Comparison of ENCODE assay signal across 8 cellular contexts in genomic region chr4:83639849-83640493, GRCh38.
DNase-seq lines count a peak whose midpoint lies in the region; ATAC-seq, FAIRE-seq and TF ChIP-seq lines count a peak whose summit lies in the region.

No MANE protein-coding gene starts in this region.

- TF ChIP-seq CTCF in osteocyte (IDR thresholded peaks at IDR 0.05), result peak; percentile 84

- no peaks in the 10 kb centered on the region for H3K36me3 Mint-ChIP-seq in osteocyte (ENCODE audit: unreplicated experiment)

- no peak overlapping the region for H3K27ac Mint-ChIP-seq in osteocyte (ENCODE audit: unreplicated experiment)

- H3K4me3 Mint-ChIP-seq in osteocyte (ENCODE audit: unreplicated experiment), result no peak overlapping the region

- no peak for ATAC-seq in GM21367 (IDR thresholded peaks at IDR 0.05; ENCODE audit: unreplicated experiment)

- DNase-seq in COLO668 (lab: John Stamatoyannopoulos, UW; ENCODE audit: unreplicated experiment) (peak; percentile 47), GM19240 (ENCODE audit: insufficient read length, low spot score) (peak; percentile 26), HTR-8/SVneo (ENCODE audit: insufficient read length, low spot score) (peak; percentile 45), OCI-M1 (lab: John Stamatoyannopoulos, UW) (peak; percentile 88), frontal cortex (ENCODE audit: low spot score in 2 of 2) (peak; percentile 34 to 67), osteocyte (ENCODE audit: extremely low spot score, unreplicated experiment) (no peak)
- DNase-seq in activated T-helper 9 cell treated with anti-CD3 and anti-CD28 coated beads, Interleukin-2, amount 50 U/mL, for 16 hours (ENCODE audit: low read depth), result peak; percentile 8

- H3K9me3 Mint-ChIP-seq in osteocyte (ENCODE audit: unreplicated experiment), result no peaks in the 10 kb centered on the region

- H3K4me1 Mint-ChIP-seq in osteocyte (ENCODE audit: unreplicated experiment), result no peaks in the 10 kb centered on the region

- FAIRE-seq in HTR-8/SVneo (lab: Jason Lieb, UNC), result no peak
- FAIRE-seq in frontal cortex (lab: Jason Lieb, UNC), result peak; percentile 76

- peaks cover 39% of the 10 kb centered on the region for H3K27me3 Mint-ChIP-seq in osteocyte (ENCODE audit: unreplicated experiment)
